In the genomic region with DNA sequence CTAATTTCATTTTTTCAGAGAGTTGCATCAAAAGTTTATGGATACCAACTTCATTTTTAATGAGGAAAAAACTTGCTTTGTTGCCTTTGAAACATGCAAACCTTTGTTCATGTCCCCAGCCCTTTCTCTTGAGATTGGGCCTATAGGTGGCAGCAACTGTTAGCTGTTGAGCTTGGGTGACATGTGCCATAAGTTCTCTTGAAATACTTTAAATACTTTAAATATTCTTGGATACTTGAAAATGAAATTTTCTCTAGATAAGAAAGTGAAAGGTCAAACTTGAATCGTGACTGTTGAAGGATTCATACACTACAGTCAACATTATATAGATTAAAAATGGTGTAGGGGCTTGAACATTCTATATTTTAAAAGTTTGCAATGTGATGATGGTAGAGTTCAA, we compare ENCODE assay signal across 8 cellular contexts.
DNase-seq lines count a peak whose midpoint lies in the region; ATAC-seq and FAIRE-seq lines count a peak whose summit lies in the region.

No MANE protein-coding gene starts in this region.

- DNase-seq in SK-N-DZ (ENCODE audit: low spot score), result peak; percentile 44
- peak; percentile 72 for DNase-seq in foreskin melanocyte
- peak; percentile 71 for DNase-seq in pulmonary artery endothelial cell (ENCODE audit: low read depth, low spot score)
- DNase-seq in activated gamma-delta T cell (lab: John Stamatoyannopoulos, UW), result no peak
- no peak for DNase-seq in activated effector memory CD4-positive, alpha-beta T cell treated with anti-CD3 and anti-CD28 coated beads, Interleukin-2, amount 50 U/mL, for 16 hours
- no peak for DNase-seq in T-cell

- POLR2A ChIA-PET in T-cell (lab: Charles Lee), result no interaction called here

- no peaks in the 10 kb centered on the region for H3K4me1 Mint-ChIP-seq in T-cell

- CTCF ChIA-PET in T-cell (lab: Charles Lee), result interaction anchor here in 1 of 2 donors (1.2 kb wide), 1 partner anchor 10 kb away, joined by 3 read pairs; no protein-coding TSS in a partner anchor

- no peak overlapping the region for H3K4me3 Mint-ChIP-seq in T-cell

- FAIRE-seq in G401.6 (lab: Jason Lieb, UNC), result peak; percentile 98

- H3K9me3 Mint-ChIP-seq in T-cell, result peaks cover 0 to 8% (median 7%) of the 10 kb centered on the region in 3 donors

- peak; percentile 48 for ATAC-seq in HG03159 (IDR thresholded peaks at IDR 0.05; ENCODE audit: unreplicated experiment)
- ATAC-seq in T-cell (replicated peaks in 1 of 4), result no peak

- H3K36me3 Mint-ChIP-seq in T-cell, result no peaks in the 10 kb centered on the region

- peaks cover 0 to 1% of the 10 kb centered on the region in 2 donors for H3K27me3 Mint-ChIP-seq in T-cell

- no peak overlapping the region for H3K27ac Mint-ChIP-seq in T-cell

Comparison
In these comparisons a context has a peak if more than half of its experiments do, and no peak if none do; other contexts are left out.
1. DNase-seq: peak in SK-N-DZ (single experiment), foreskin melanocyte (single experiment) and pulmonary artery endothelial cell (single experiment); none in activated gamma-delta T cell (single experiment), activated effector memory CD4-positive, alpha-beta T cell treated with anti-CD3 and anti-CD28 coated beads, Interleukin-2, amount 50 U/mL, for 16 hours (single experiment) and T-cell (0 of 34).